In genomic region chr5:102583663-102584062, GRCh38 we compare ENCODE assay signal across 9 cellular contexts.
DNase-seq lines count a peak whose midpoint lies in the region; ATAC-seq, FAIRE-seq and TF ChIP-seq lines count a peak whose summit lies in the region.
"Had no signal": no experiment of that assay in that cellular context is flagged by ENCODE, and none has a peak within 500 bp of the region (broad histone marks: within the 10 kb centered on the region; RNA-seq: fewer than 3 reads in every experiment).

No MANE protein-coding gene starts in this region.

- CTCF ChIA-PET in K562 (lab: Yijun Ruan, JAX; ENCODE audit: low intra/inter-chr PET ratio), result interaction anchor here (0.6 to 0.9 kb wide), 5 partner anchors 210 to 892 kb away, joined by 3 to 5 read pairs (median 3); no protein-coding TSS in a partner anchor

- no peak overlapping the region for H3K4me2 ChIP-seq in K562 (ENCODE audit: insufficient read depth, low read length)

- DNase-seq in DMS79 treated with DMSO at 0.1 percent for 48 hours (lab: John Stamatoyannopoulos, UW), result peak; percentile 29
- DNase-seq in DMS79 (lab: John Stamatoyannopoulos, UW), result no peak
- DNase-seq in NCI-H2081 treated with DMSO at 0.1 percent for 48 hours (lab: John Stamatoyannopoulos, UW), result peak; percentile 42
- peak in 3 of 4 experiments; percentile 2 to 9 (median 7) for DNase-seq in K562 (ENCODE audit: extremely low read depth in 1 of 4, low spot score in 3 of 4)
- DNase-seq in mesothelial cell of epicardium (ENCODE audit: low spot score in 2 of 2, unreplicated experiment in 2 of 2), result no peak
- no peak for DNase-seq in activated CD4-positive, alpha-beta T cell treated with anti-CD3 and anti-CD28 coated beads, Interleukin-2, amount 50 U/mL, for 1 hour
- no peak for DNase-seq in NCI-H226
- DNase-seq in T-helper 2 cell, result no peak

- peak; percentile 21 to 48 (median 48); a peak in 3 of 6 replicates for TF ChIP-seq CTCF in K562 (IDR thresholded peaks at IDR 0.05 in 2 of 3, conservative IDR thresholded peaks at IDR 0.05 in 1 of 3; ENCODE audit: insufficient read depth in 2 of 3, low read depth in 1 of 3, low read length in 3 of 3)
- TF ChIP-seq CTCF in mesothelial cell of epicardium (IDR thresholded peaks at IDR 0.05; ENCODE audit: unreplicated experiment), result peak; percentile 67

- TF ChIP-seq EP300 in K562 (IDR thresholded peaks at IDR 0.05; ENCODE audit: low read length), result no peak

- H3K27me3 Mint-ChIP-seq in mesothelial cell of epicardium (ENCODE audit: low read depth), result no peaks in the 10 kb centered on the region

- 4% methylated on average over 3 of the region's 3 CpGs for WGBS in K562 (ENCODE audit: insufficient coverage, low coverage, missing lambda C conversion rate)

- no peak overlapping the region for H3K4me3 Mint-ChIP-seq in mesothelial cell of epicardium
- H3K4me3 Mint-ChIP-seq: T-helper 1 cell treated with Interleukin-12 subunit alpha and Interleukin-12 subunit beta and Interleukin-4 antibody, amounts not matched to agents 30 μg/mL and 1 μg/mL, for 36 hours had no signal

- no peaks in the 10 kb centered on the region for H3K36me3 Mint-ChIP-seq in mesothelial cell of epicardium

- H3K9me3 ChIP-seq in K562 (replicated peaks; ENCODE audit: control insufficient read depth, insufficient read depth, low read depth, low read length), result no peaks in the 10 kb centered on the region

- TF ChIP-seq POLR2A in K562 (conservative IDR thresholded peaks at IDR 0.05), result no peak

- H4K20me1 ChIP-seq in K562 (replicated peaks; ENCODE audit: control insufficient read depth, insufficient read depth, low read length), result no peaks in the 10 kb centered on the region

- no peak overlapping the region for H3K4me3 ChIP-seq in K562

- POLR2A ChIA-PET in K562 (lab: Yijun Ruan, JAX), result interaction anchor here (0.7 kb wide), 1 partner anchor 12 kb away, joined by 3 read pairs; no protein-coding TSS in a partner anchor

- no peaks in the 10 kb centered on the region for H3K79me2 ChIP-seq in K562 (ENCODE audit: control insufficient read depth, insufficient read depth, low read length)

- in situ Hi-C loops in K562 (cut with MboI), result no loop called here

- H3K9me1 ChIP-seq in K562 (ENCODE audit: control insufficient read depth, insufficient read depth, low read length), result no peaks in the 10 kb centered on the region

- H3K9ac ChIP-seq in K562 (ENCODE audit: insufficient read depth in 1 of 2, low read depth in 2 of 2, low read length in 2 of 2), result no peak overlapping the region

- no peak overlapping the region for H2AFZ ChIP-seq in K562 (ENCODE audit: low read depth, low read length)

- BruUV-seq in K562 (replicated peaks; lab: Mats Ljungman, UMichigan), result no TSS peak

- no peak for FAIRE-seq in K562 (lab: Jason Lieb, UNC)

- no peak overlapping the region for H3K27ac Mint-ChIP-seq in mesothelial cell of epicardium
- H3K27ac Mint-ChIP-seq: T-helper 1 cell treated with Interleukin-12 subunit alpha and Interleukin-12 subunit beta and Interleukin-4 antibody, amounts not matched to agents 30 μg/mL and 1 μg/mL, for 36 hours had no signal

- intact Hi-C loops in K562 (cut with micrococcal nuclease), result loop anchor here (2.0 to 5.0 kb wide), 5 partner anchors 89 to 639 kb away; no protein-coding TSS in a partner anchor

- ATAC-seq in K562, result no peak

- H3K4me1 Mint-ChIP-seq in mesothelial cell of epicardium, result peaks cover 10% of the 10 kb centered on the region

- no peaks in the 10 kb centered on the region for H3K36me3 ChIP-seq in K562 (ENCODE audit: control insufficient read depth, insufficient read depth, low read length)

- no peak overlapping the region for H3K27ac ChIP-seq in K562 (ENCODE audit: extremely low read depth, low read depth, low read length)

- H3K27me3 ChIP-seq in K562 (ENCODE audit: control insufficient read depth in 2 of 2, insufficient read depth in 2 of 2, low read length in 2 of 2), result no peaks in the 10 kb centered on the region

- H3K9me3 Mint-ChIP-seq in mesothelial cell of epicardium, result no peaks in the 10 kb centered on the region
- H3K9me3 Mint-ChIP-seq: T-helper 1 cell treated with Interleukin-12 subunit alpha and Interleukin-12 subunit beta and Interleukin-4 antibody, amounts not matched to agents 30 μg/mL and 1 μg/mL, for 36 hours had no signal

- peak; percentile 48 to 61 for TF ChIP-seq RAD21 in K562 (CRISPR knock-in tag; conservative IDR thresholded peaks at IDR 0.05 in 1 of 2, IDR thresholded peaks at IDR 0.05 in 1 of 2)

- H3K4me1 ChIP-seq in K562 (replicated peaks in 1 of 2; ENCODE audit: control insufficient read depth in 2 of 2, insufficient read depth in 2 of 2, low read length in 2 of 2), result no peaks in the 10 kb centered on the region

TF ChIP-seq in K562, 482 proteins besides CTCF, POLR2A, EP300 and RAD21:
- TF ChIP-seq ELF2 (CRISPR knock-in tag; IDR thresholded peaks at IDR 0.05), result no peak

Comparison
In these comparisons a context has a peak if more than half of its experiments do, and no peak if none do; other contexts are left out.
1. DNase-seq: peak in DMS79 treated with DMSO at 0.1 percent for 48 hours (single experiment), NCI-H2081 treated with DMSO at 0.1 percent for 48 hours (single experiment) and K562 (3 of 4); none in DMS79 (single experiment), mesothelial cell of epicardium (0 of 2), activated CD4-positive, alpha-beta T cell treated with anti-CD3 and anti-CD28 coated beads, Interleukin-2, amount 50 U/mL, for 1 hour (single experiment), NCI-H226 (single experiment) and T-helper 2 cell (0 of 5).